ENCODE assay signal across 28 cellular contexts in the genomic region with DNA sequence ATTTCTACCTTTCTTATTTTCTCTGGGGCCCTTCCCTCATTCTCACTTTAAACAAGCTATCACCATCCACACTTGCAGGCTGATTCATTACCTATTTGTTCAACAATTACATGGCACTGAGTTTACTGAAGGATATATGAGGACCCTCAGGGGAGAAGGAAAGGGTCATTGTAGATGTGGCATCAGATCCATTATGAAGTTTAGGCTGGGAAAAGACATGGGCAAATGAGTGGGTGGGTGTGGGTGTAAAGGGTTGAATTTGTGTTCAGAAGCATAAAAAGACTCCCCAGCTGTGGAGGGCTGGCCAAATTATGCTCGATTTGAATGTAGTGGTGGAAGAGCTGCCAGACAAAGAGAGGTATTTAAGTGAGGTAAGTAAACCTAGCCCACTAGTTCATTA.
"Had no signal": no experiment of that assay in that cellular context is flagged by ENCODE, and none has a peak within 500 bp of the region (broad histone marks: within the 10 kb centered on the region; RNA-seq: fewer than 3 reads in every experiment).

No MANE protein-coding gene starts in this region.

- H3K27ac ChIP-seq: heart left ventricle, pancreas, psoas muscle, right atrium auricular region, uterus, VCaP had no signal

- DNase-seq: activated CD4-positive, alpha-beta memory T cell treated with anti-CD3 and anti-CD28 coated beads, Interleukin-2, amount 10 ng/mL, durations not matched to agents 7 days and 5 days; activated CD4-positive, alpha-beta T cell treated with anti-CD3 and anti-CD28 coated beads, Interleukin-2, amount 10 ng/mL, durations not matched to agents 7 days and 5 days; activated CD8-positive, alpha-beta memory T cell treated with anti-CD3 and anti-CD28 coated beads, Interleukin-2, amount 50 U/mL, for 48 hours; activated gamma-delta T cell; activated naive CD4-positive, alpha-beta T cell treated with anti-CD3 and anti-CD28 coated beads, Interleukin-2, amount 10 ng/mL, durations not matched to agents 7 days and 5 days; activated T-cell treated with anti-CD3 and anti-CD28 coated beads, Interleukin-2, amount 50 U/mL, for 24 hours; amygdala; caudate nucleus; cortex of kidney; heart left ventricle; hypothalamus; immature natural killer cell; naive thymus-derived CD8-positive, alpha-beta T cell; nucleus accumbens; pancreas; psoas muscle; stimulated activated CD4-positive, alpha-beta T cell treated with anti-CD3 and anti-CD28 coated beads, Interleukin-1b, Interleukin-23, amount 100 ng/mL, for 48 hours; stimulated activated CD4-positive, alpha-beta T cell treated with anti-CD3 and anti-CD28 coated beads, Interleukin-4, amount 100 ng/mL, for 4 hours; stimulated activated CD8-positive, alpha-beta memory T cell treated with anti-CD3 and anti-CD28 coated beads, Interleukin-4, amount 100 ng/mL, for 48 hours; stimulated activated naive CD8-positive, alpha-beta T cell treated with anti-CD3 and anti-CD28 coated beads, Interleukin-15, amount 100 ng/mL, for 72 hours; substantia nigra; T-helper 9 cell; uterus had no signal

- H3K9me3 ChIP-seq: heart left ventricle, pancreas, psoas muscle, right atrium auricular region, uterus had no signal

- H3K27me3 ChIP-seq: pancreas, right atrium auricular region, uterus had no signal

- H3K4me3 ChIP-seq: heart left ventricle, pancreas, psoas muscle, right atrium auricular region, smooth muscle cell, uterus had no signal

- ATAC-seq: activated CD4-positive, CD25-positive, alpha-beta regulatory T cell treated with anti-CD3 and anti-CD28 coated beads, Interleukin-2, amount 50 U/mL, for 24 hours; heart left ventricle; naive thymus-derived CD8-positive, alpha-beta T cell; psoas muscle; stimulated activated memory B cell treated with anti-CD40 and anti-IgM and Interleukin-4, amounts not matched to agents 10 μg/mL and 1 μg/mL and 100 μg/mL, for 72 hours; stimulated activated naive CD8-positive, alpha-beta T cell treated with anti-CD3 and anti-CD28 coated beads, Interleukin-15, amount 100 ng/mL, for 72 hours had no signal

- H3K36me3 ChIP-seq: heart left ventricle, pancreas, right atrium auricular region, uterus had no signal
